In genomic region chr6:31399589-31400466, GRCh38 we compare ENCODE assay signal across 8 cellular contexts. TPM values are rescaled to one million over a fixed set of nuclear protein-coding genes. Genes with fewer than 3 reads are reported as not detected.
DNase-seq lines count a peak whose midpoint lies in the region; ATAC-seq, FAIRE-seq and TF ChIP-seq lines count a peak whose summit lies in the region.

No MANE protein-coding gene starts in this region.

- peak overlapping the region; percentile 94 to 95 for H3K9ac ChIP-seq in kidney (ENCODE audit: low read length in 2 of 2)
- H3K9ac ChIP-seq in smooth muscle cell (ENCODE audit: low read depth), result peak overlapping the region; percentile 77

- no peaks in the 10 kb centered on the region for H3K9me3 ChIP-seq in kidney (ENCODE audit: control insufficient read depth in 1 of 2, low read length in 2 of 2)
- no peaks in the 10 kb centered on the region for H3K9me3 ChIP-seq in smooth muscle cell (replicated peaks; ENCODE audit: low read depth)

- peaks cover 9% of the 10 kb centered on the region for H3F3A ChIP-seq in smooth muscle cell (ENCODE audit: low read depth)

- peaks cover 17 to 20% of the 10 kb centered on the region in 2 donors for H3K4me1 ChIP-seq in kidney (ENCODE audit: control insufficient read depth in 1 of 2, insufficient read depth in 1 of 2, low read depth in 1 of 2, low read length in 2 of 2)
- H3K4me1 ChIP-seq in smooth muscle cell (ENCODE audit: low read depth), result peaks cover 9% of the 10 kb centered on the region

- H3K4me3 Mint-ChIP-seq in activated CD4-positive, alpha-beta T cell treated with anti-CD3 and anti-CD28 coated beads for 36 hours, result peak overlapping the region; percentile 71

- H3K79me2 ChIP-seq in smooth muscle cell (ENCODE audit: low read depth), result peaks cover 21% of the 10 kb centered on the region

- H4K20me1 ChIP-seq in smooth muscle cell (ENCODE audit: low read depth), result peaks cover 25% of the 10 kb centered on the region

- peak; percentile 89 for DNase-seq in ACHN
- peak; percentile 44 for DNase-seq in GM18507 (ENCODE audit: extremely low spot score, insufficient read length, low read depth)
- DNase-seq in MV-4-11 (lab: John Stamatoyannopoulos, UW), result peak; percentile 77
- peak; percentile 82 for DNase-seq in activated CD4-positive, alpha-beta T cell treated with anti-CD3 and anti-CD28 coated beads for 36 hours
- DNase-seq in choroid plexus epithelial cell (ENCODE audit: low read depth), result peak; percentile 88
- peak; percentile 97 for DNase-seq in kidney
- DNase-seq in smooth muscle cell (lab: John Stamatoyannopoulos, UW; ENCODE audit: unreplicated experiment), result peak; percentile 69
- DNase-seq in NCI-H128 (lab: John Stamatoyannopoulos, UW; ENCODE audit: unreplicated experiment), result no peak

- TF ChIP-seq CTCF in choroid plexus epithelial cell (conservative IDR thresholded peaks at IDR 0.05; ENCODE audit: low read depth, low read length) (peak; percentile 94), kidney (IDR thresholded peaks at IDR 0.05; ENCODE audit: borderline replicate concordance, extremely low read depth, insufficient read depth) (peak; percentile 85), smooth muscle cell (IDR thresholded peaks at IDR 0.05; ENCODE audit: borderline replicate concordance, insufficient read depth, poor library complexity, severe bottlenecking) (peak; percentile 90)

- peak; percentile 70 for FAIRE-seq in GM18507 (lab: Jason Lieb, UNC)
- no peak for FAIRE-seq in kidney (lab: Jason Lieb, UNC)

- intact Hi-C loops in activated CD4-positive, alpha-beta T cell treated with anti-CD3 and anti-CD28 coated beads for 36 hours (cut with DNase I, micrococcal nuclease), result loop anchor here (1.0 to 5.0 kb wide), 13 partner anchors 43 to 678 kb away; partner anchors contain the start of genes DDX39B (in 2 of the 2), C6orf47 (in 1 of the 2), GPANK1 (in 1 of the 2) and HLA-B (in 1 of the 2)
- intact Hi-C loops in kidney (cut with DNase I), result no loop called here

- H3K36me3 Mint-ChIP-seq in activated CD4-positive, alpha-beta T cell treated with anti-CD3 and anti-CD28 coated beads for 36 hours (ENCODE audit: low read depth), result peaks cover 2% of the 10 kb centered on the region

- CTCF ChIA-PET in activated CD4-positive, alpha-beta T cell treated with anti-CD3 and anti-CD28 coated beads for 36 hours (lab: Charles Lee), result interaction anchor here (0.6 to 6.1 kb wide), 21 partner anchors 8 to 1081 kb away, joined by 3 to 68 read pairs (median 3); partner anchors contain the start of gene LST1

- H3K27me3 ChIP-seq in smooth muscle cell (ENCODE audit: low read depth), result no peaks in the 10 kb centered on the region

- in situ Hi-C loops in ACHN (cut with HindIII; ENCODE audit: low pct_ligation_motif_present, low pct_unique_long_range_greater_than_20kb, low sequenced_read_pairs), result no loop called here

- ATAC-seq in activated CD4-positive, alpha-beta T cell treated with anti-CD3 and anti-CD28 coated beads for 36 hours, result peak; percentile 45

- WGBS in smooth muscle cell (ENCODE audit: low lambda C conversion rate), result under 1% methylated on average over 57 of the region's 57 CpGs

- peak overlapping the region; percentile 93 for H2AFZ ChIP-seq in smooth muscle cell (ENCODE audit: low read depth)

- H3K27ac ChIP-seq in kidney (ENCODE audit: low read depth in 2 of 2, low read length in 2 of 2), result peak overlapping the region; percentile 97 to 99
- peak overlapping the region; percentile 87 for H3K27ac ChIP-seq in smooth muscle cell (ENCODE audit: low read depth)

- H3K36me3 ChIP-seq in kidney (ENCODE audit: control insufficient read depth in 1 of 2, insufficient read depth in 2 of 2, low read length in 2 of 2) (no peaks in the 10 kb centered on the region), smooth muscle cell (ENCODE audit: low read depth) (no peaks in the 10 kb centered on the region)

- peak overlapping the region; percentile 97 for H3K4me2 ChIP-seq in smooth muscle cell

- H3K9me3 Mint-ChIP-seq in activated CD4-positive, alpha-beta T cell treated with anti-CD3 and anti-CD28 coated beads for 36 hours (ENCODE audit: low read depth), result no peaks in the 10 kb centered on the region

- peak overlapping the region; percentile 78 for H3K4me3 ChIP-seq in choroid plexus epithelial cell (ENCODE audit: low read depth, low read length)
- H3K4me3 ChIP-seq in kidney (ENCODE audit: low read length in 2 of 2), result peak overlapping the region; percentile 79 to 84
- H3K4me3 ChIP-seq in smooth muscle cell, result peak overlapping the region; percentile 84

- POLR2A ChIA-PET in activated CD4-positive, alpha-beta T cell treated with anti-CD3 and anti-CD28 coated beads for 36 hours (lab: Charles Lee), result interaction anchor here (0.7 to 1.1 kb wide), 3 partner anchors 95 to 594 kb away, joined by 3 to 5 read pairs (median 4); no protein-coding TSS in a partner anchor

- peaks cover 41% of the 10 kb centered on the region for H3K4me1 Mint-ChIP-seq in activated CD4-positive, alpha-beta T cell treated with anti-CD3 and anti-CD28 coated beads for 36 hours

- no peaks in the 10 kb centered on the region for H3K27me3 Mint-ChIP-seq in activated CD4-positive, alpha-beta T cell treated with anti-CD3 and anti-CD28 coated beads for 36 hours

- H3K27ac Mint-ChIP-seq in activated CD4-positive, alpha-beta T cell treated with anti-CD3 and anti-CD28 coated beads for 36 hours, result peak overlapping the region; percentile 94

RNA-seq across cellular contexts. Expression of gene MICA, which starts 3.6 kb away (rescaled TPM):
- total RNA-seq in activated CD4-positive, alpha-beta T cell treated with anti-CD3 and anti-CD28 coated beads for 36 hours, result 1 to 10 TPM; 6.3 to 7.1 TPM
- total RNA-seq in kidney (27.5 TPM), smooth muscle cell (45.8 and 54.2 TPM in 2 replicates)
- polyA plus RNA-seq in kidney (ENCODE audit: insufficient read depth, low read depth, low replicate concordance) (34.7 TPM), smooth muscle cell (60.8 and 61.5 TPM in 2 replicates)

RNA-seq across cellular contexts. Expression of gene HLA-B, which starts 42.8 kb away (rescaled TPM):
- total RNA-seq in activated CD4-positive, alpha-beta T cell treated with anti-CD3 and anti-CD28 coated beads for 36 hours, result 1,000 to 10,000 TPM; 2,101 to 2,412 TPM
- total RNA-seq in kidney (1,532 TPM), smooth muscle cell (238 and 2,794 TPM in 2 replicates)
- polyA plus RNA-seq in kidney (ENCODE audit: insufficient read depth, low read depth, low replicate concordance) (1,348 TPM), smooth muscle cell (605 and 646 TPM in 2 replicates)
